Comparison of ENCODE assay signal across 1 cellular context in the genomic region with DNA sequence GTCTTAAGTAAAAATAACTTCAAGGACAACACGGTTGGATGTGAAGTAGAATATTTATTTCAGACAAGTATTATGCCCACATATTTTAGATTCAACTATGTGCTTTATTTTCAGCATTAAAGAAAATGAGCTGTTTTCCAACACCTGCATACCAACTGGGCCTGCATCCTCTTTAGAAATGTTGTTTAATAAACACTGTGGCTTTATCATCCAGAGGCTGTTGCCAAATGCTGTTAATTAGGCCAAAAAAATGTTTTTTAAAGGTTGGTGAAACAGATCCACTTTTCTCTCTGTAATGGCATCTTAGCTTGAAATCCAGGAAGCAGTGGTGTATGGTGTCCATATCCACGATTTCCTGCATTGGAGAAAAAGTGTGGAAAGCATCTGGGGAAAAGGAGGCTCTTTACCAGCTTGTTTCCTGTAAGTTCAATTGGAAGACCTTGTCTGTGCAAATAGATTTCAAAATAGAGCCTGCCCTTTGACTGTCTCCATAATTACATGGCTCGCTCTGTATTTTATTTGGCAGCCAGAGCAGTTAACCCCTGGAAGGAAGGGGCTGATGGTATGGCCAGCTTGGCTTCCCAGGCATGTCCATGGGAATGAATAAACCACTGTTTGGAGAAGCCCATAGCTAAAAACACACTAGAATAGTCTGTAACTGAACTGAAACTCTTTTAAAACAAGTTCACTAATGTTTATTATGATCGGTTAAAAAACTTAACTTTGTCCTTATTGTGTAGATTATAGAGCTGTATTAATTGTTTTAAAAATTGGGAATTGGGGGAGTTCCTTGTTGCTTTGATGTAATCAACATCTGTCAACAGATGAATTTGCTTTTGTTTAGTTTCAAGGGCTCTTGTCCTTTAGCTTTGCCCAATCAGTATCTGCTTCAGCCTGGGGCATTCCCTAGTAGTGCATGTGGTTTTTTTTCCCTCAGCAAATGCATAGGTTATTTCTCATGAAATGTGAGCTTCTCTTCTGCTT.
A peak's percentile ranks its signal among the peaks of the same experiment; 100 is the strongest.
TF ChIP-seq lines count a peak whose summit lies in the region.

No MANE protein-coding gene starts in this region.

TF ChIP-seq in HepG2, 621 proteins besides CTCF, POLR2A, EP300 and RAD21 (continued from another document and continues in another):
- TF ChIP-seq, protein P1, sequence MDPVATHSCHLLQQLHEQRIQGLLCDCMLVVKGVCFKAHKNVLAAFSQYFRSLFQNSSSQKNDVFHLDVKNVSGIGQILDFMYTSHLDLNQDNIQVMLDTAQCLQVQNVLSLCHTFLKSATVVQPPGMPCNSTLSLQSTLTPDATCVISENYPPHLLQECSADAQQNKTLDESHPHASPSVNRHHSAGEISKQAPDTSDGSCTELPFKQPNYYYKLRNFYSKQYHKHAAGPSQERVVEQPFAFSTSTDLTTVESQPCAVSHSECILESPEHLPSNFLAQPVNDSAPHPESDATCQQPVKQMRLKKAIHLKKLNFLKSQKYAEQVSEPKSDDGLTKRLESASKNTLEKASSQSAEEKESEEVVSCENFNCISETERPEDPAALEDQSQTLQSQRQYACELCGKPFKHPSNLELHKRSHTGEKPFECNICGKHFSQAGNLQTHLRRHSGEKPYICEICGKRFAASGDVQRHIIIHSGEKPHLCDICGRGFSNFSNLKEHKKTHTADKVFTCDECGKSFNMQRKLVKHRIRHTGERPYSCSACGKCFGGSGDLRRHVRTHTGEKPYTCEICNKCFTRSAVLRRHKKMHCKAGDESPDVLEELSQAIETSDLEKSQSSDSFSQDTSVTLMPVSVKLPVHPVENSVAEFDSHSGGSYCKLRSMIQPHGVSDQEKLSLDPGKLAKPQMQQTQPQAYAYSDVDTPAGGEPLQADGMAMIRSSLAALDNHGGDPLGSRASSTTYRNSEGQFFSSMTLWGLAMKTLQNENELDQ (CRISPR knock-in tag; IDR thresholded peaks at IDR 0.05; ENCODE audit: borderline replicate concordance): no peak; the same call in 1 of the 2 replicates
- peak; percentile 32 for TF ChIP-seq STAG1 (CRISPR knock-in tag; IDR thresholded peaks at IDR 0.05)
- TF ChIP-seq NKX3-1 (CRISPR knock-in tag; IDR thresholded peaks at IDR 0.05): peak; percentile 87
- TF ChIP-seq, protein P2, sequence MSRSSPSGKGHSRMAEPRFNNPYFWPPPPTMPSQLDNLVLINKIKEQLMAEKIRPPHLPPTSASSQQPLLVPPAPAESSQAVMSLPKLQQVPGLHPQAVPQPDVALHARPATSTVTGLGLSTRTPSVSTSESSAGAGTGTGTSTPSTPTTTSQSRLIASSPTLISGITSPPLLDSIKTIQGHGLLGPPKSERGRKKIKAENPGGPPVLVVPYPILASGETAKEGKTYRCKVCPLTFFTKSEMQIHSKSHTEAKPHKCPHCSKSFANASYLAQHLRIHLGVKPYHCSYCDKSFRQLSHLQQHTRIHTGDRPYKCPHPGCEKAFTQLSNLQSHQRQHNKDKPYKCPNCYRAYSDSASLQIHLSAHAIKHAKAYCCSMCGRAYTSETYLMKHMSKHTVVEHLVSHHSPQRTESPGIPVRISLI (CRISPR knock-in tag; IDR thresholded peaks at IDR 0.05; ENCODE audit: borderline replicate concordance): peak; percentile 32; the same call in 1 of the 2 replicates
- peak; percentile 46; the same call in 1 of the 2 replicates for TF ChIP-seq SMC3 (IDR thresholded peaks at IDR 0.05; ENCODE audit: low read length)
- TF ChIP-seq, protein P3, sequence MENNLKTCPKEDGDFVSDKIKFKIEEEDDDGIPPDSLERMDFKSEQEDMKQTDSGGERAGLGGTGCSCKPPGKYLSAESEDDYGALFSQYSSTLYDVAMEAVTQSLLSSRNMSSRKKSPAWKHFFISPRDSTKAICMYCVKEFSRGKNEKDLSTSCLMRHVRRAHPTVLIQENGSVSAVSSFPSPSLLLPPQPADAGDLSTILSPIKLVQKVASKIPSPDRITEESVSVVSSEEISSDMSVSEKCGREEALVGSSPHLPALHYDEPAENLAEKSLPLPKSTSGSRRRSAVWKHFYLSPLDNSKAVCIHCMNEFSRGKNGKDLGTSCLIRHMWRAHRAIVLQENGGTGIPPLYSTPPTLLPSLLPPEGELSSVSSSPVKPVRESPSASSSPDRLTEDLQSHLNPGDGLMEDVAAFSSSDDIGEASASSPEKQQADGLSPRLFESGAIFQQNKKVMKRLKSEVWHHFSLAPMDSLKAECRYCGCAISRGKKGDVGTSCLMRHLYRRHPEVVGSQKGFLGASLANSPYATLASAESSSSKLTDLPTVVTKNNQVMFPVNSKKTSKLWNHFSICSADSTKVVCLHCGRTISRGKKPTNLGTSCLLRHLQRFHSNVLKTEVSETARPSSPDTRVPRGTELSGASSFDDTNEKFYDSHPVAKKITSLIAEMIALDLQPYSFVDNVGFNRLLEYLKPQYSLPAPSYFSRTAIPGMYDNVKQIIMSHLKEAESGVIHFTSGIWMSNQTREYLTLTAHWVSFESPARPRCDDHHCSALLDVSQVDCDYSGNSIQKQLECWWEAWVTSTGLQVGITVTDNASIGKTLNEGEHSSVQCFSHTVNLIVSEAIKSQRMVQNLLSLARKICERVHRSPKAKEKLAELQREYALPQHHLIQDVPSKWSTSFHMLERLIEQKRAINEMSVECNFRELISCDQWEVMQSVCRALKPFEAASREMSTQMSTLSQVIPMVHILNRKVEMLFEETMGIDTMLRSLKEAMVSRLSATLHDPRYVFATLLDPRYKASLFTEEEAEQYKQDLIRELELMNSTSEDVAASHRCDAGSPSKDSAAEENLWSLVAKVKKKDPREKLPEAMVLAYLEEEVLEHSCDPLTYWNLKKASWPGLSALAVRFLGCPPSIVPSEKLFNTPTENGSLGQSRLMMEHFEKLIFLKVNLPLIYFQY (CRISPR knock-in tag; IDR thresholded peaks at IDR 0.05; ENCODE audit: borderline replicate concordance): 0 out of 2 replicates have a peak, but pooled peaks have one; percentile 43
- TF ChIP-seq, protein P4, sequence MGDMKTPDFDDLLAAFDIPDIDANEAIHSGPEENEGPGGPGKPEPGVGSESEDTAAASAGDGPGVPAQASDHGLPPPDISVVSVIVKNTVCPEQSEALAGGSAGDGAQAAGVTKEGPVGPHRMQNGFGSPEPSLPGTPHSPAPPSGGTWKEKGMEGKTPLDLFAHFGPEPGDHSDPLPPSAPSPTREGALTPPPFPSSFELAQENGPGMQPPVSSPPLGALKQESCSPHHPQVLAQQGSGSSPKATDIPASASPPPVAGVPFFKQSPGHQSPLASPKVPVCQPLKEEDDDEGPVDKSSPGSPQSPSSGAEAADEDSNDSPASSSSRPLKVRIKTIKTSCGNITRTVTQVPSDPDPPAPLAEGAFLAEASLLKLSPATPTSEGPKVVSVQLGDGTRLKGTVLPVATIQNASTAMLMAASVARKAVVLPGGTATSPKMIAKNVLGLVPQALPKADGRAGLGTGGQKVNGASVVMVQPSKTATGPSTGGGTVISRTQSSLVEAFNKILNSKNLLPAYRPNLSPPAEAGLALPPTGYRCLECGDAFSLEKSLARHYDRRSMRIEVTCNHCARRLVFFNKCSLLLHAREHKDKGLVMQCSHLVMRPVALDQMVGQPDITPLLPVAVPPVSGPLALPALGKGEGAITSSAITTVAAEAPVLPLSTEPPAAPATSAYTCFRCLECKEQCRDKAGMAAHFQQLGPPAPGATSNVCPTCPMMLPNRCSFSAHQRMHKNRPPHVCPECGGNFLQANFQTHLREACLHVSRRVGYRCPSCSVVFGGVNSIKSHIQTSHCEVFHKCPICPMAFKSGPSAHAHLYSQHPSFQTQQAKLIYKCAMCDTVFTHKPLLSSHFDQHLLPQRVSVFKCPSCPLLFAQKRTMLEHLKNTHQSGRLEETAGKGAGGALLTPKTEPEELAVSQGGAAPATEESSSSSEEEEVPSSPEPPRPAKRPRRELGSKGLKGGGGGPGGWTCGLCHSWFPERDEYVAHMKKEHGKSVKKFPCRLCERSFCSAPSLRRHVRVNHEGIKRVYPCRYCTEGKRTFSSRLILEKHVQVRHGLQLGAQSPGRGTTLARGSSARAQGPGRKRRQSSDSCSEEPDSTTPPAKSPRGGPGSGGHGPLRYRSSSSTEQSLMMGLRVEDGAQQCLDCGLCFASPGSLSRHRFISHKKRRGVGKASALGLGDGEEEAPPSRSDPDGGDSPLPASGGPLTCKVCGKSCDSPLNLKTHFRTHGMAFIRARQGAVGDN (CRISPR knock-in tag; IDR thresholded peaks at IDR 0.05): no peak
- no peak for TF ChIP-seq PTBP1 (IDR thresholded peaks at IDR 0.05; ENCODE audit: low read depth, low read length, poor library complexity, severe bottlenecking)
- no peak for TF ChIP-seq MAF1 (CRISPR knock-in tag; IDR thresholded peaks at IDR 0.05; ENCODE audit: borderline replicate concordance)
- TF ChIP-seq ZNF777 (CRISPR knock-in tag; IDR thresholded peaks at IDR 0.05): 0 out of 2 replicates have a peak, but pooled peaks have one; percentile 38
- TF ChIP-seq ZZZ3 (CRISPR knock-in tag; IDR thresholded peaks at IDR 0.05; ENCODE audit: borderline replicate concordance): no peak
- TF ChIP-seq NR2F2 (IDR thresholded peaks at IDR 0.05; ENCODE audit: borderline replicate concordance, low read depth): peak; percentile 96
- TF ChIP-seq ZNF598 (CRISPR knock-in tag; IDR thresholded peaks at IDR 0.05; ENCODE audit: borderline replicate concordance): no peak
- no peak for TF ChIP-seq MZF1 (CRISPR knock-in tag; IDR thresholded peaks at IDR 0.05; ENCODE audit: borderline replicate concordance)
- TF ChIP-seq, protein P5, sequence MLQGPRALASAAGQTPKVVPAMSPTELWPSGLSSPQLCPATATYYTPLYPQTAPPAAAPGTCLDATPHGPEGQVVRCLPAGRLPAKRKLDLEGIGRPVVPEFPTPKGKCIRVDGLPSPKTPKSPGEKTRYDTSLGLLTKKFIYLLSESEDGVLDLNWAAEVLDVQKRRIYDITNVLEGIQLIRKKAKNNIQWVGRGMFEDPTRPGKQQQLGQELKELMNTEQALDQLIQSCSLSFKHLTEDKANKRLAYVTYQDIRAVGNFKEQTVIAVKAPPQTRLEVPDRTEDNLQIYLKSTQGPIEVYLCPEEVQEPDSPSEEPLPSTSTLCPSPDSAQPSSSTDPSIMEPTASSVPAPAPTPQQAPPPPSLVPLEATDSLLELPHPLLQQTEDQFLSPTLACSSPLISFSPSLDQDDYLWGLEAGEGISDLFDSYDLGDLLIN (CRISPR knock-in tag; IDR thresholded peaks at IDR 0.05; ENCODE audit: borderline replicate concordance): no peak
- TF ChIP-seq NR2F1 (CRISPR knock-in tag; IDR thresholded peaks at IDR 0.05): peak; percentile 85 to 94
- peak; percentile 77; the same call in 1 of the 2 replicates for TF ChIP-seq TSC22D2 (CRISPR knock-in tag; IDR thresholded peaks at IDR 0.05; ENCODE audit: borderline replicate concordance)
- peak; percentile 96 for TF ChIP-seq FOXJ3 (CRISPR knock-in tag; IDR thresholded peaks at IDR 0.05; ENCODE audit: borderline replicate concordance)
- peak; percentile 86 for TF ChIP-seq MXD4 (CRISPR knock-in tag; IDR thresholded peaks at IDR 0.05)
- TF ChIP-seq, protein P6, sequence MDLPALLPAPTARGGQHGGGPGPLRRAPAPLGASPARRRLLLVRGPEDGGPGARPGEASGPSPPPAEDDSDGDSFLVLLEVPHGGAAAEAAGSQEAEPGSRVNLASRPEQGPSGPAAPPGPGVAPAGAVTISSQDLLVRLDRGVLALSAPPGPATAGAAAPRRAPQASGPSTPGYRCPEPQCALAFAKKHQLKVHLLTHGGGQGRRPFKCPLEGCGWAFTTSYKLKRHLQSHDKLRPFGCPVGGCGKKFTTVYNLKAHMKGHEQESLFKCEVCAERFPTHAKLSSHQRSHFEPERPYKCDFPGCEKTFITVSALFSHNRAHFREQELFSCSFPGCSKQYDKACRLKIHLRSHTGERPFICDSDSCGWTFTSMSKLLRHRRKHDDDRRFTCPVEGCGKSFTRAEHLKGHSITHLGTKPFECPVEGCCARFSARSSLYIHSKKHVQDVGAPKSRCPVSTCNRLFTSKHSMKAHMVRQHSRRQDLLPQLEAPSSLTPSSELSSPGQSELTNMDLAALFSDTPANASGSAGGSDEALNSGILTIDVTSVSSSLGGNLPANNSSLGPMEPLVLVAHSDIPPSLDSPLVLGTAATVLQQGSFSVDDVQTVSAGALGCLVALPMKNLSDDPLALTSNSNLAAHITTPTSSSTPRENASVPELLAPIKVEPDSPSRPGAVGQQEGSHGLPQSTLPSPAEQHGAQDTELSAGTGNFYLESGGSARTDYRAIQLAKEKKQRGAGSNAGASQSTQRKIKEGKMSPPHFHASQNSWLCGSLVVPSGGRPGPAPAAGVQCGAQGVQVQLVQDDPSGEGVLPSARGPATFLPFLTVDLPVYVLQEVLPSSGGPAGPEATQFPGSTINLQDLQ (CRISPR knock-in tag; IDR thresholded peaks at IDR 0.05): no peak
- 0 out of 2 replicates have a peak, but pooled peaks have one; percentile 52 for TF ChIP-seq BORCS8-MEF2B (CRISPR knock-in tag; IDR thresholded peaks at IDR 0.05)
- TF ChIP-seq ZNF776 (CRISPR knock-in tag; IDR thresholded peaks at IDR 0.05): no peak
- TF ChIP-seq ZNF33B (CRISPR knock-in tag; IDR thresholded peaks at IDR 0.05): no peak
- peak; percentile 78 for TF ChIP-seq FOSL2 (CRISPR knock-in tag; IDR thresholded peaks at IDR 0.05)
- TF ChIP-seq, protein P7, sequence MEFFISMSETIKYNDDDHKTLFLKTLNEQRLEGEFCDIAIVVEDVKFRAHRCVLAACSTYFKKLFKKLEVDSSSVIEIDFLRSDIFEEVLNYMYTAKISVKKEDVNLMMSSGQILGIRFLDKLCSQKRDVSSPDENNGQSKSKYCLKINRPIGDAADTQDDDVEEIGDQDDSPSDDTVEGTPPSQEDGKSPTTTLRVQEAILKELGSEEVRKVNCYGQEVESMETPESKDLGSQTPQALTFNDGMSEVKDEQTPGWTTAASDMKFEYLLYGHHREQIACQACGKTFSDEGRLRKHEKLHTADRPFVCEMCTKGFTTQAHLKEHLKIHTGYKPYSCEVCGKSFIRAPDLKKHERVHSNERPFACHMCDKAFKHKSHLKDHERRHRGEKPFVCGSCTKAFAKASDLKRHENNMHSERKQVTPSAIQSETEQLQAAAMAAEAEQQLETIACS (CRISPR knock-in tag; IDR thresholded peaks at IDR 0.05): no peak
- 0 out of 2 replicates have a peak, but pooled peaks have one; percentile 61 for TF ChIP-seq ZNF569 (CRISPR knock-in tag; IDR thresholded peaks at IDR 0.05; ENCODE audit: borderline replicate concordance)
- TF ChIP-seq, protein P8, sequence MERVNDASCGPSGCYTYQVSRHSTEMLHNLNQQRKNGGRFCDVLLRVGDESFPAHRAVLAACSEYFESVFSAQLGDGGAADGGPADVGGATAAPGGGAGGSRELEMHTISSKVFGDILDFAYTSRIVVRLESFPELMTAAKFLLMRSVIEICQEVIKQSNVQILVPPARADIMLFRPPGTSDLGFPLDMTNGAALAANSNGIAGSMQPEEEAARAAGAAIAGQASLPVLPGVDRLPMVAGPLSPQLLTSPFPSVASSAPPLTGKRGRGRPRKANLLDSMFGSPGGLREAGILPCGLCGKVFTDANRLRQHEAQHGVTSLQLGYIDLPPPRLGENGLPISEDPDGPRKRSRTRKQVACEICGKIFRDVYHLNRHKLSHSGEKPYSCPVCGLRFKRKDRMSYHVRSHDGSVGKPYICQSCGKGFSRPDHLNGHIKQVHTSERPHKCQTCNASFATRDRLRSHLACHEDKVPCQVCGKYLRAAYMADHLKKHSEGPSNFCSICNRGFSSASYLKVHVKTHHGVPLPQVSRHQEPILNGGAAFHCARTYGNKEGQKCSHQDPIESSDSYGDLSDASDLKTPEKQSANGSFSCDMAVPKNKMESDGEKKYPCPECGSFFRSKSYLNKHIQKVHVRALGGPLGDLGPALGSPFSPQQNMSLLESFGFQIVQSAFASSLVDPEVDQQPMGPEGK (CRISPR knock-in tag; IDR thresholded peaks at IDR 0.05): peak; percentile 74
- no peak for TF ChIP-seq ARHGAP35 (CRISPR knock-in tag; IDR thresholded peaks at IDR 0.05; ENCODE audit: borderline replicate concordance)
- TF ChIP-seq ZNF331 (CRISPR knock-in tag; IDR thresholded peaks at IDR 0.05): peak; percentile 95
